Comparison of ENCODE assay signal across 1 cellular context in genomic region chrY:8673896-8674295, GRCh38.
TF ChIP-seq lines count a peak whose summit lies in the region.

No MANE protein-coding gene starts in this region.

TF ChIP-seq in GM23338, 12 proteins besides CTCF, POLR2A, EP300 and RAD21 (continued from another document):
- TF ChIP-seq ETS1 (IDR thresholded peaks at IDR 0.05) (no peak), JUNB (IDR thresholded peaks at IDR 0.05; ENCODE audit: unreplicated experiment) (no peak)
